Comparison of ENCODE assay signal across 33 cellular contexts in the genomic region with DNA sequence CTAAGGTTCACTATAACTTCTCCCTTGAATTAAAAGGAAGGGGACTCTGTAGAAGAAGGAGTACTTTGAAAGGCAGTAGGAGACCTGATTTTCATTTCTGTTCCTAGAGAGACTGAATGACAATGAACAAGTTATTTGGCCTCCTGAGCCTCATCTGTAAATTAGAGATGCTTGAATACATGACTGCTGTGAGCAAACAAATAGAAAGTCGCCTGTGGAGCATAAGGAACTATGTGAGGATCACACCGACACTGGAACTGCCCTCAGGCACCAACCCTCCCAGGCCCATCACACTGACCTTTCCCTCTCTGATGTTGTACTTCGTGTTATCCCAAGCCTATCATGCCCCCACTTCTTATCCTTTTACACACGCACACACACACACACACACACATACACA.
"Had no signal": no experiment of that assay in that cellular context is flagged by ENCODE, and none has a peak within 500 bp of the region (broad histone marks: within the 10 kb centered on the region; RNA-seq: fewer than 3 reads in every experiment).

No MANE protein-coding gene starts in this region.

- H3K4me3 ChIP-seq: ascending aorta, coronary artery, esophagus squamous epithelium, heart right ventricle, pancreas, psoas muscle, smooth muscle cell, thyroid gland, upper lobe of left lung, vagina had no signal

- H3K4me1 ChIP-seq: esophagus squamous epithelium, heart right ventricle, pancreas, psoas muscle, thyroid gland, upper lobe of left lung, vagina had no signal

- H3K36me3 Mint-ChIP-seq: activated naive CD4-positive, alpha-beta T cell treated with anti-CD3 and anti-CD28 coated beads, Interleukin-2, amount 50 U/mL, for 72 hours had no signal

- ATAC-seq: activated CD8-positive, alpha-beta memory T cell treated with anti-CD3 and anti-CD28 coated beads, Interleukin-2, amount 10 ng/mL, durations not matched to agents 7 days and 5 days; activated CD8-positive, alpha-beta T cell treated with anti-CD3 and anti-CD28 coated beads, Interleukin-2, amount 10 ng/mL, durations not matched to agents 7 days and 5 days; activated naive CD4-positive, alpha-beta T cell treated with anti-CD3 and anti-CD28 coated beads, Interleukin-2, amount 50 U/mL, for 72 hours; activated T-cell treated with anti-CD3 and anti-CD28 coated beads, Interleukin-2, amount 50 U/mL, for 72 hours; heart right ventricle; left cardiac atrium; left ventricle myocardium superior; pancreas; psoas muscle; stimulated activated memory B cell treated with anti-CD40 and anti-IgM and Interleukin-4, amounts not matched to agents 10 μg/mL and 1 μg/mL and 100 μg/mL, for 72 hours; stimulated activated naive CD8-positive, alpha-beta T cell treated with anti-CD3 and anti-CD28 coated beads, Interleukin-15, amount 100 ng/mL, for 72 hours had no signal

- DNase-seq: activated B cell treated with CpG ODN at 0.5 μM for 24 hours; activated CD8-positive, alpha-beta memory T cell treated with anti-CD3 and anti-CD28 coated beads, Interleukin-2, amount 10 ng/mL, durations not matched to agents 7 days and 5 days; activated CD8-positive, alpha-beta T cell treated with anti-CD3 and anti-CD28 coated beads, Interleukin-2, amount 10 ng/mL, durations not matched to agents 7 days and 5 days; activated naive CD4-positive, alpha-beta T cell; activated T-cell treated with anti-CD3 and anti-CD28 coated beads for 4 hours; activated T-cell treated with anti-CD3 and anti-CD28 coated beads, Interleukin-2, amount 50 U/mL, for 72 hours; brain microvascular endothelial cell; esophagus squamous epithelium; foreskin melanocyte; heart right ventricle; left cardiac atrium; left ventricle myocardium superior; nephron progenitor cell; nucleus accumbens; pancreas; psoas muscle; stimulated activated CD4-positive, alpha-beta T cell treated with anti-CD3 and anti-CD28 coated beads, Interleukin-1b, Interleukin-23, amount 100 ng/mL, for 48 hours; stimulated activated CD4-positive, alpha-beta T cell treated with anti-CD3 and anti-CD28 coated beads, Interleukin-4, amount 100 ng/mL, for 4 hours; stimulated activated CD8-positive, alpha-beta memory T cell treated with anti-CD3 and anti-CD28 coated beads, Interleukin-4, amount 100 ng/mL, for 48 hours; stimulated activated naive CD8-positive, alpha-beta T cell treated with anti-CD3 and anti-CD28 coated beads, Interleukin-15, amount 100 ng/mL, for 72 hours; substantia nigra; T-helper 9 cell; thyroid gland; upper lobe of left lung had no signal

- FAIRE-seq: keratinocyte, pancreas had no signal

- H3K36me3 ChIP-seq: ascending aorta, brain microvascular endothelial cell, esophagus squamous epithelium, pancreas, thyroid gland, upper lobe of left lung, vagina had no signal

- H3K4me3 Mint-ChIP-seq: activated B cell treated with CpG ODN at 0.5 μM for 24 hours; activated CD8-positive, alpha-beta memory T cell treated with anti-CD3 and anti-CD28 coated beads, Interleukin-2, amount 10 ng/mL, durations not matched to agents 7 days and 5 days; activated CD8-positive, alpha-beta T cell treated with anti-CD3 and anti-CD28 coated beads, Interleukin-2, amount 10 ng/mL, durations not matched to agents 7 days and 5 days; activated T-cell treated with anti-CD3 and anti-CD28 coated beads, Interleukin-2, amount 50 U/mL, for 72 hours; nephron progenitor cell; stimulated activated memory B cell treated with anti-CD40 and anti-IgM and Interleukin-4, amounts not matched to agents 10 μg/mL and 1 μg/mL and 100 μg/mL, for 72 hours; stimulated activated naive CD8-positive, alpha-beta T cell treated with anti-CD3 and anti-CD28 coated beads, Interleukin-15, amount 100 ng/mL, for 72 hours; T-helper 1 cell treated with Interleukin-12 subunit alpha and Interleukin-12 subunit beta and Interleukin-4 antibody, amounts not matched to agents 30 μg/mL and 1 μg/mL, for 36 hours had no signal

- H3K9me3 Mint-ChIP-seq: activated naive CD4-positive, alpha-beta T cell treated with anti-CD3 and anti-CD28 coated beads, Interleukin-2, amount 50 U/mL, for 72 hours; activated T-cell treated with anti-CD3 and anti-CD28 coated beads, Interleukin-2, amount 50 U/mL, for 72 hours; nephron progenitor cell; stimulated activated memory B cell treated with anti-CD40 and anti-IgM and Interleukin-4, amounts not matched to agents 10 μg/mL and 1 μg/mL and 100 μg/mL, for 72 hours; stimulated activated naive CD8-positive, alpha-beta T cell treated with anti-CD3 and anti-CD28 coated beads, Interleukin-15, amount 100 ng/mL, for 72 hours; T-helper 1 cell treated with Interleukin-12 subunit alpha and Interleukin-12 subunit beta and Interleukin-4 antibody, amounts not matched to agents 30 μg/mL and 1 μg/mL, for 36 hours had no signal

- H3K4me1 Mint-ChIP-seq: activated B cell treated with CpG ODN at 0.5 μM for 24 hours; activated CD8-positive, alpha-beta memory T cell treated with anti-CD3 and anti-CD28 coated beads, Interleukin-2, amount 10 ng/mL, durations not matched to agents 7 days and 5 days; nephron progenitor cell; stimulated activated memory B cell treated with anti-CD40 and anti-IgM and Interleukin-4, amounts not matched to agents 10 μg/mL and 1 μg/mL and 100 μg/mL, for 72 hours; stimulated activated naive CD8-positive, alpha-beta T cell treated with anti-CD3 and anti-CD28 coated beads, Interleukin-15, amount 100 ng/mL, for 72 hours had no signal

- H3K27ac ChIP-seq: brain microvascular endothelial cell, coronary artery, epithelial cell of prostate, esophagus squamous epithelium, heart right ventricle, pancreas, psoas muscle, thyroid gland, upper lobe of left lung, vagina had no signal

- H3K27ac Mint-ChIP-seq: activated B cell treated with CpG ODN at 0.5 μM for 24 hours; activated CD8-positive, alpha-beta memory T cell treated with anti-CD3 and anti-CD28 coated beads, Interleukin-2, amount 10 ng/mL, durations not matched to agents 7 days and 5 days; activated CD8-positive, alpha-beta T cell treated with anti-CD3 and anti-CD28 coated beads, Interleukin-2, amount 10 ng/mL, durations not matched to agents 7 days and 5 days; activated naive CD4-positive, alpha-beta T cell treated with anti-CD3 and anti-CD28 coated beads, Interleukin-2, amount 50 U/mL, for 72 hours; activated T-cell treated with anti-CD3 and anti-CD28 coated beads, Interleukin-2, amount 50 U/mL, for 72 hours; nephron progenitor cell; stimulated activated memory B cell treated with anti-CD40 and anti-IgM and Interleukin-4, amounts not matched to agents 10 μg/mL and 1 μg/mL and 100 μg/mL, for 72 hours; T-helper 1 cell treated with Interleukin-12 subunit alpha and Interleukin-12 subunit beta and Interleukin-4 antibody, amounts not matched to agents 30 μg/mL and 1 μg/mL, for 36 hours had no signal

- H3K9me3 ChIP-seq: ascending aorta, esophagus squamous epithelium, heart right ventricle, pancreas, psoas muscle, thyroid gland, upper lobe of left lung, vagina had no signal

- H3K27me3 Mint-ChIP-seq: activated B cell treated with CpG ODN at 0.5 μM for 24 hours; activated CD8-positive, alpha-beta memory T cell treated with anti-CD3 and anti-CD28 coated beads, Interleukin-2, amount 10 ng/mL, durations not matched to agents 7 days and 5 days; stimulated activated memory B cell treated with anti-CD40 and anti-IgM and Interleukin-4, amounts not matched to agents 10 μg/mL and 1 μg/mL and 100 μg/mL, for 72 hours; stimulated activated naive CD8-positive, alpha-beta T cell treated with anti-CD3 and anti-CD28 coated beads, Interleukin-15, amount 100 ng/mL, for 72 hours had no signal

- H3K27me3 ChIP-seq: ascending aorta, brain microvascular endothelial cell, esophagus squamous epithelium, heart right ventricle, pancreas, thyroid gland, upper lobe of left lung, vagina had no signal

- H3K4me2 ChIP-seq: smooth muscle cell had no signal
